Comparison of ENCODE assay signal across 1 cellular context in the genomic region with DNA sequence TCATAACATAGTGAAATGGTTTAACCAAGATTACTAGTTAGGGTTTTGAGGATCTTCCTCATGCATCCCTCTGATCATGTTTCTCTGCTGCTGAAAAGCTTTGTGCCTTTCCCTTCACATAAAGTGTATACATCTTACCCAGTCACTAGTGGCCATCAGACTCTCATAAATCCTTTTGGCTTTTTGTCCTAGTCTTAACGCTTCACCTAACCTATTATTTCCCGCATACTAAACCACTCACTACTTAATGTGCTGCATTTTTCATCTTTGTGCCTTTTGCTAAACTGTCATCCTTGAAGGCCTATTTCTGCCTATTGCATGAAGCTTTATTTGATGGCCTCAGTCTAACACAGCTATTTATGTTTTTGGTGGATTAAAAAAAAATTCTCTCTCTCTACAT.
TF ChIP-seq lines count a peak whose summit lies in the region.

No MANE protein-coding gene starts in this region.

TF ChIP-seq in neural cell, 6 proteins besides CTCF, POLR2A, EP300 and RAD21 (continued from another document):
- TF ChIP-seq, protein P1, sequence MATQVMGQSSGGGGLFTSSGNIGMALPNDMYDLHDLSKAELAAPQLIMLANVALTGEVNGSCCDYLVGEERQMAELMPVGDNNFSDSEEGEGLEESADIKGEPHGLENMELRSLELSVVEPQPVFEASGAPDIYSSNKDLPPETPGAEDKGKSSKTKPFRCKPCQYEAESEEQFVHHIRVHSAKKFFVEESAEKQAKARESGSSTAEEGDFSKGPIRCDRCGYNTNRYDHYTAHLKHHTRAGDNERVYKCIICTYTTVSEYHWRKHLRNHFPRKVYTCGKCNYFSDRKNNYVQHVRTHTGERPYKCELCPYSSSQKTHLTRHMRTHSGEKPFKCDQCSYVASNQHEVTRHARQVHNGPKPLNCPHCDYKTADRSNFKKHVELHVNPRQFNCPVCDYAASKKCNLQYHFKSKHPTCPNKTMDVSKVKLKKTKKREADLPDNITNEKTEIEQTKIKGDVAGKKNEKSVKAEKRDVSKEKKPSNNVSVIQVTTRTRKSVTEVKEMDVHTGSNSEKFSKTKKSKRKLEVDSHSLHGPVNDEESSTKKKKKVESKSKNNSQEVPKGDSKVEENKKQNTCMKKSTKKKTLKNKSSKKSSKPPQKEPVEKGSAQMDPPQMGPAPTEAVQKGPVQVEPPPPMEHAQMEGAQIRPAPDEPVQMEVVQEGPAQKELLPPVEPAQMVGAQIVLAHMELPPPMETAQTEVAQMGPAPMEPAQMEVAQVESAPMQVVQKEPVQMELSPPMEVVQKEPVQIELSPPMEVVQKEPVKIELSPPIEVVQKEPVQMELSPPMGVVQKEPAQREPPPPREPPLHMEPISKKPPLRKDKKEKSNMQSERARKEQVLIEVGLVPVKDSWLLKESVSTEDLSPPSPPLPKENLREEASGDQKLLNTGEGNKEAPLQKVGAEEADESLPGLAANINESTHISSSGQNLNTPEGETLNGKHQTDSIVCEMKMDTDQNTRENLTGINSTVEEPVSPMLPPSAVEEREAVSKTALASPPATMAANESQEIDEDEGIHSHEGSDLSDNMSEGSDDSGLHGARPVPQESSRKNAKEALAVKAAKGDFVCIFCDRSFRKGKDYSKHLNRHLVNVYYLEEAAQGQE (IDR thresholded peaks at IDR 0.05; ENCODE audit: borderline replicate concordance) = no peak
- peak; percentile 34 for TF ChIP-seq POLR2AphosphoS5 (IDR thresholded peaks at IDR 0.05)
